In the genomic region with DNA sequence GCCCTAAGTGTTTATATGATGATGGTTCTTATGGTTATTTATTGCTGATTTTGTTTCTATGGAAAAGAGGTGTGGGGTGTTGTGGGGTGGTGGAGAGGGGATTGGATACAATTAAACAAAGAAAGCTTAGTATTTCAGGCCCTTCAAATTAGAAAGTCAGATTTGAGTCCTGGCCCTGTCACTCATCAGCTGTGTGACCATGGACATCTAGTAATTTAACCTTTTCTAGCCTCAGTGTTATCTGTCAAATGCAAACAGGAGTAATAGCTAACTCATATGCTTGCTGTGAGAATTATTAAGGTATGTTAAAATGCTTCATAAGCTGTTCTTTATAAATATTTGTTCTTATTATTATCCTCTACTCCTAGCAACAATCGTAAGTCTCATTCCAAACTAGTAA, we compare ENCODE assay signal across 22 cellular contexts. TPM values are rescaled to one million over a fixed set of nuclear protein-coding genes. Genes with fewer than 3 reads are reported as not detected.
DNase-seq lines count a peak whose midpoint lies in the region; ATAC-seq and TF ChIP-seq lines count a peak whose summit lies in the region.
"Had no signal": no experiment of that assay in that cellular context is flagged by ENCODE, and none has a peak within 500 bp of the region (broad histone marks: within the 10 kb centered on the region; RNA-seq: fewer than 3 reads in every experiment).

No MANE protein-coding gene starts in this region.

- H3K27ac Mint-ChIP-seq in CD14-positive monocyte, result peak overlapping the region in 4 of 7 donors; percentile 78 to 96 (median 92)
- H3K27ac Mint-ChIP-seq in activated naive CD8-positive, alpha-beta T cell, result peak overlapping the region; percentile 61
- peak overlapping the region in 4 of 6 donors; percentile 27 to 96 (median 54) for H3K27ac Mint-ChIP-seq in naive B cell

- TF ChIP-seq POLR2A in heart left ventricle (IDR thresholded peaks at IDR 0.05), result no peak

- H3K9me3 Mint-ChIP-seq in CD14-positive monocyte, result no peaks in the 10 kb centered on the region
- H3K9me3 Mint-ChIP-seq in activated naive CD8-positive, alpha-beta T cell (ENCODE audit: low read depth), result no peaks in the 10 kb centered on the region
- no peaks in the 10 kb centered on the region for H3K9me3 Mint-ChIP-seq in naive B cell
- H3K9me3 Mint-ChIP-seq: activated T-helper 1 cell treated with anti-CD3 and anti-CD28 coated beads, Interleukin-12 subunit alpha, Interleukin-12 subunit beta, Interleukin-2, Interleukin-4 antibody, amounts not matched to agents 30 ng/mL and 10 ng/mL and 1 ng/mL, durations not matched to agents 14 hours and 24 hours and 36 hours had no signal

- peaks cover 3% of the 10 kb centered on the region; the same call in 1 of the 2 replicates for H3K36me3 ChIP-seq in Karpas-422 (ENCODE audit: insufficient read depth, low read length)
- H3K36me3 ChIP-seq in heart left ventricle, result peaks cover 0 to 35% (median 10%) of the 10 kb centered on the region in 9 donors
- H3K36me3 ChIP-seq: adrenal gland had no signal

- H3K9me2 ChIP-seq in Karpas-422 (replicated peaks; ENCODE audit: insufficient read depth, low read length), result no peaks in the 10 kb centered on the region

- peaks cover 24% of the 10 kb centered on the region for H3K4me1 ChIP-seq in Karpas-422 (ENCODE audit: low read length)
- peaks cover 0 to 27% (median 15%) of the 10 kb centered on the region in 12 donors for H3K4me1 ChIP-seq in heart left ventricle

- no peak overlapping the region for H2AFZ ChIP-seq in Karpas-422 (ENCODE audit: low read length)

- peaks cover 0 to 2% (median 0%) of the 10 kb centered on the region in 3 donors for H3K27me3 Mint-ChIP-seq in CD14-positive monocyte (ENCODE audit: low read depth in 3 of 3)
- H3K27me3 Mint-ChIP-seq in activated naive CD8-positive, alpha-beta T cell, result no peaks in the 10 kb centered on the region
- H3K27me3 Mint-ChIP-seq in naive B cell, result no peaks in the 10 kb centered on the region

- no peak overlapping the region for H3K4me2 ChIP-seq in Karpas-422 (ENCODE audit: low read depth, low read length, poor library complexity, severe bottlenecking)

- H4K20me1 ChIP-seq in Karpas-422 (ENCODE audit: insufficient read depth, low read depth, low read length), result peaks cover 14% of the 10 kb centered on the region; the same call in 1 of the 2 replicates

- no peak overlapping the region for H3K4me3 ChIP-seq in Karpas-422 (ENCODE audit: low read length)
- H3K4me3 ChIP-seq in heart left ventricle, result no peak overlapping the region
- H3K4me3 ChIP-seq: adrenal gland, cardiac muscle cell, esophagus muscularis mucosa, psoas muscle had no signal

- H3K9me3 ChIP-seq in Karpas-422 (ENCODE audit: low read length), result no peaks in the 10 kb centered on the region
- H3K9me3 ChIP-seq in heart left ventricle, result no peaks in the 10 kb centered on the region
- H3K9me3 ChIP-seq: adrenal gland, esophagus muscularis mucosa, psoas muscle had no signal

- H3K4me1 Mint-ChIP-seq in CD14-positive monocyte (peaks cover 30% of the 10 kb centered on the region), naive B cell (peaks cover 15 to 30% (median 29%) of the 10 kb centered on the region in 3 donors)
- H3K4me1 Mint-ChIP-seq in activated naive CD8-positive, alpha-beta T cell (ENCODE audit: low read depth), result peaks cover 23% of the 10 kb centered on the region

- no peaks in the 10 kb centered on the region for H3K27me3 ChIP-seq in Karpas-422 (ENCODE audit: low read length)
- H3K27me3 ChIP-seq in heart left ventricle, result no peaks in the 10 kb centered on the region
- H3K27me3 ChIP-seq: adrenal gland, cardiac muscle cell, esophagus muscularis mucosa had no signal

- ATAC-seq in naive B cell (ENCODE audit: low read depth in 2 of 2) (no peak), HG03342 (IDR thresholded peaks at IDR 0.05; ENCODE audit: unreplicated experiment) (no peak), heart left ventricle (no peak)
- ATAC-seq: psoas muscle had no signal

- intact Hi-C loops in CD14-positive monocyte (cut with micrococcal nuclease), result loop anchor here in 1 of 2 donors (5.0 kb wide), 1 partner anchor 1584 kb away; a partner anchor contains a TSS
- intact Hi-C loops in heart left ventricle (cut with DNase I), result loop anchor here in 6 of 10 donors (5.0 to 10.0 kb wide), 6 partner anchors 49 to 344 kb away; a partner anchor contains a TSS

- 89 to 100% (median 97%) methylated on average over 1 of the region's 1 CpG for WGBS in heart left ventricle, 4 donors

- H3K9ac ChIP-seq in Karpas-422 (ENCODE audit: low read length), result no peak overlapping the region

- no peak for DNase-seq in CD14-positive monocyte (ENCODE audit: low spot score)
- DNase-seq in naive B cell, result no peak
- DNase-seq in Karpas-422, result no peak
- no peak for DNase-seq in 8988T
- DNase-seq in heart left ventricle, result no peak
- DNase-seq: activated CD4-positive, alpha-beta T cell treated with anti-CD3 and anti-CD28 coated beads, Interleukin-2, amount 50 U/mL, for 1 hour; adrenal gland; AML-193; DMS 273 treated with DMSO at 0.1 percent for 48 hours; GF-D8; NCI-H1105 treated with DMSO at 0.1 percent for 48 hours; NCI-H2107; NCI-H69; psoas muscle; SHP77 treated with DMSO at 0.1 percent for 48 hours; T1000 had no signal

- no peak overlapping the region for H3K4me3 Mint-ChIP-seq in CD14-positive monocyte
- H3K4me3 Mint-ChIP-seq in activated naive CD8-positive, alpha-beta T cell, result peak overlapping the region; percentile 42
- H3K4me3 Mint-ChIP-seq in naive B cell, result peak overlapping the region in 2 of 8 donors; percentile 21 to 79

- H3K79me2 ChIP-seq in Karpas-422 (ENCODE audit: low read length), result peaks cover 31% of the 10 kb centered on the region

- H3K27ac ChIP-seq in 22Rv1, result peak overlapping the region; percentile 95; the same call in 1 of the 2 replicates
- H3K27ac ChIP-seq in Karpas-422 (ENCODE audit: low read length), result no peak overlapping the region
- peak overlapping the region in 1 of 12 donors; percentile 98 for H3K27ac ChIP-seq in heart left ventricle
- H3K27ac ChIP-seq: adrenal gland, psoas muscle had no signal

- H3K36me3 Mint-ChIP-seq in CD14-positive monocyte (peaks cover 13% of the 10 kb centered on the region in 2 donors), naive B cell (peaks cover 0 to 8% of the 10 kb centered on the region in 2 donors)
- H3K36me3 Mint-ChIP-seq in activated naive CD8-positive, alpha-beta T cell, result peaks cover 2% of the 10 kb centered on the region

- no peak for TF ChIP-seq CTCF in 22Rv1 (IDR thresholded peaks at IDR 0.05)
- no peak for TF ChIP-seq CTCF in CD14-positive monocyte (IDR thresholded peaks at IDR 0.05)
- TF ChIP-seq CTCF in heart left ventricle (IDR thresholded peaks at IDR 0.05), result no peak

RNA-seq across cellular contexts. Expression of a gene that starts 2.1 kb away (rescaled TPM):
- polyA plus RNA-seq in CD14-positive monocyte (10 to 100 TPM; 57.0 to 63.7 TPM), naive B cell (ENCODE audit: low read depth in 6 of 6) (10 to 100 TPM; 45.8 to 85.6 (median 53.1) TPM), heart left ventricle (10 to 100 TPM; 41.6 to 94.8 TPM)
- total RNA-seq in Karpas-422 (2014; rRNA removed; shearing (Covaris generic); ENCODE audit: low replicate concordance), result 56.8 and 62.9 TPM in 2 replicates
- total RNA-seq in heart left ventricle, result 10 to 100 TPM; 20.1 to 73.3 (median 53.0) TPM

RNA-seq across cellular contexts. Expression of a gene that starts 26.7 kb away (rescaled TPM):
- 100 to 1,000 TPM; 122 to 137 TPM for polyA plus RNA-seq in CD14-positive monocyte
- polyA plus RNA-seq in naive B cell (ENCODE audit: low read depth in 6 of 6), result 100 to 1,000 TPM; 129 to 189 (median 169) TPM
- 67.5 and 88.3 TPM in 2 replicates for total RNA-seq in Karpas-422 (2014; rRNA removed; shearing (Covaris generic); ENCODE audit: low replicate concordance)
- 10 to 100 TPM; 36.8 to 52.8 (median 41.6) TPM for total RNA-seq in heart left ventricle
- polyA plus RNA-seq in heart left ventricle, result 10 to 100 TPM; 64.3 to 86.5 TPM

RNA-seq across cellular contexts. Expression of a gene that starts 50.5 kb away (rescaled TPM):
- polyA plus RNA-seq in CD14-positive monocyte, result 10 to 100 TPM; 14.0 to 17.4 TPM
- 10 to 100 TPM; 15.6 to 19.5 (median 16.4) TPM for polyA plus RNA-seq in naive B cell (ENCODE audit: low read depth in 6 of 6)
- total RNA-seq in Karpas-422 (2014; rRNA removed; shearing (Covaris generic); ENCODE audit: low replicate concordance), result 27.0 and 48.3 TPM in 2 replicates
- total RNA-seq in heart left ventricle, result 10 to 100 TPM in 5 of 9 donors, 1 to 10 TPM in 4; 6.9 to 13.2 (median 10.2) TPM
- polyA plus RNA-seq in heart left ventricle, result 1 to 10 TPM; 2.6 to 5.7 TPM
